ENCODE assay signal across 20 cellular contexts in the genomic region with DNA sequence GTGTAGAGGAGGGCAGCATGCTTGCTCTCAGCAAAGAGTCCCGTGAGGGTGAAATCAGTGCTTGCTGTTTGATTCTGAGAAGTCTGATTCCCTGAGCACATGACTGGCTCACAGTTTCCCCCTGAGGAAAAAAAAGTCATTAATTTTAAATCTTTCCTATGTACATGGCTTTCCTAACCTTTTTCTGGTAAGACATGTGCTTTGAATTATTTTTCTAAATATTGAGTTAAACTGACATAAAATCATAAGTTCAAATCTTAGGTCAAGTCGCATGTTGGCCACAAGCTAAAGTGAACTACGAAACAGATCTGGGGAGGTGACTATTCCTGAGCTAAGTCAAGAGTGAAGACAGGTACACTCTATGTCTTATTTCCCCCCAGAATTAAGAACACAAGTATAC. TPM values are rescaled to one million over a fixed set of nuclear protein-coding genes. Genes with fewer than 3 reads are reported as not detected.
DNase-seq lines count a peak whose midpoint lies in the region; ATAC-seq, FAIRE-seq and TF ChIP-seq lines count a peak whose summit lies in the region.
"Not testable (repeated sequence)": the region's sequence is repeated elsewhere in the genome, so short reads cannot be mapped to it uniquely, and the experiment has no call there.
"Had no signal": no experiment of that assay in that cellular context is flagged by ENCODE, and none has a peak within 500 bp of the region (broad histone marks: within the 10 kb centered on the region; RNA-seq: fewer than 3 reads in every experiment).

A gene with protein sequence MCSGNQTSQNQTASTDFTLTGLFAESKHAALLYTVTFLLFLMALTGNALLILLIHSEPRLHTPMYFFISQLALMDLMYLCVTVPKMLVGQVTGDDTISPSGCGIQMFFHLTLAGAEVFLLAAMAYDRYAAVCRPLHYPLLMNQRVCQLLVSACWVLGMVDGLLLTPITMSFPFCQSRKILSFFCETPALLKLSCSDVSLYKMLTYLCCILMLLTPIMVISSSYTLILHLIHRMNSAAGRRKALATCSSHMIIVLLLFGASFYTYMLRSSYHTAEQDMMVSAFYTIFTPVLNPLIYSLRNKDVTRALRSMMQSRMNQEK (minus strand): TSS at position 101 of the 400 bp plus-strand sequence. CDS start 0 bp downstream, at position 101.

- not testable (repeated sequence) for H3K27me3 ChIP-seq in GM12878 (replicated peaks in 1 of 2; ENCODE audit: control insufficient read depth in 2 of 2, insufficient read depth in 2 of 2, low read length in 1 of 2); bronchial epithelial cell (ENCODE audit: control insufficient read depth, insufficient read depth, low read length); H1 (replicated peaks in 1 of 4; ENCODE audit: control insufficient read depth in 3 of 4, extremely low read depth in 1 of 4, insufficient read depth in 3 of 4, low read length in 3 of 4)

- H3K4ac ChIP-seq in H1 (replicated peaks; ENCODE audit: insufficient read length, low read depth, low read length), result not testable (repeated sequence)

- H3K56ac ChIP-seq in H1 (replicated peaks; ENCODE audit: insufficient read length, low read depth, low read length), result not testable (repeated sequence)

- FAIRE-seq in GM12891 (lab: Jason Lieb, UNC) (peak; percentile 69), GM12892 (lab: Jason Lieb, UNC) (peak; percentile 44), HTR-8/SVneo (lab: Jason Lieb, UNC) (peak; percentile 33), bronchial epithelial cell (lab: Jason Lieb, UNC) (peak; percentile 91), H1 (lab: Jason Lieb, UNC) (peak; percentile 55)
- not testable (repeated sequence) for FAIRE-seq in GM12878 (lab: Jason Lieb, UNC)

- not testable (repeated sequence) for H3K23ac ChIP-seq in H1 (ENCODE audit: insufficient read length)

- H2AFZ ChIP-seq in GM12878 (ENCODE audit: control insufficient read depth, low read depth, low read length); H1 (ENCODE audit: low read length): not testable (repeated sequence)

- not testable (repeated sequence) for H3K23me2 ChIP-seq in H1 (ENCODE audit: low read depth, low read length)

- H3K4me3 ChIP-seq in GM12878; bronchial epithelial cell (ENCODE audit: low read depth, low read length); H1 (ENCODE audit: extremely low read depth in 1 of 4, insufficient read depth in 2 of 4, low read depth in 3 of 4, low read length in 4 of 4): not testable (repeated sequence)

- not testable (repeated sequence) for H3K9me3 ChIP-seq in GM12878 (replicated peaks; ENCODE audit: control insufficient read depth, insufficient read depth, low read length)
- H3K9me3 ChIP-seq in H1 (ENCODE audit: insufficient read depth in 2 of 2, low read depth in 1 of 2, low read length in 1 of 2), result peaks cover 12 to 23% of the 10 kb centered on the region in 2 experiments; a peak in 3 of 4 replicates

- not testable (repeated sequence) for H2BK12ac ChIP-seq in H1 (ENCODE audit: low read depth, low read length)

- TF ChIP-seq POLR2A in GM12891 (IDR thresholded peaks at IDR 0.05; ENCODE audit: low read depth, low read length); GM12892 (IDR thresholded peaks at IDR 0.05; ENCODE audit: low read depth, low read length); GM12878 (IDR thresholded peaks at IDR 0.05; ENCODE audit: low read depth, low read length); H1 (IDR thresholded peaks at IDR 0.05; ENCODE audit: control extremely low read depth in 1 of 2, low read depth in 2 of 2, low read length in 2 of 2): not testable (repeated sequence)

- not testable (repeated sequence) for H3K36me3 ChIP-seq in GM12878 (ENCODE audit: control insufficient read depth in 2 of 2, insufficient read depth in 2 of 2, low read length in 1 of 2); bronchial epithelial cell (ENCODE audit: control insufficient read depth, insufficient read depth, low read length); H1 (ENCODE audit: control insufficient read depth in 2 of 4, insufficient read depth in 4 of 4, low read length in 3 of 4)

- H3K4me2 ChIP-seq in GM12878 (ENCODE audit: control insufficient read depth, insufficient read depth); H1 (ENCODE audit: insufficient read depth in 1 of 2, low read depth in 2 of 2, low read length in 2 of 2): not testable (repeated sequence)

- SMC1A ChIA-PET in GM12878 (lab: Charles Lee; ENCODE audit: uncharacterized antibody, unreplicated experiment), result not testable (repeated sequence)

- not testable (repeated sequence) for TF ChIP-seq CTCF in GM12878 (IDR thresholded peaks at IDR 0.05 in 2 of 3, conservative IDR thresholded peaks at IDR 0.05 in 1 of 3; ENCODE audit: control insufficient read depth in 2 of 3, extremely low read depth in 1 of 3, insufficient read depth in 1 of 3, low read depth in 3 of 3, low read length in 3 of 3); bronchial epithelial cell (IDR thresholded peaks at IDR 0.05; ENCODE audit: insufficient read depth, low read length, severe bottlenecking); H1 (IDR thresholded peaks at IDR 0.05; ENCODE audit: control extremely low read depth in 1 of 3, insufficient read depth in 1 of 3, low read depth in 1 of 3, low read length in 3 of 3)

- not testable (repeated sequence) for H3K4me1 ChIP-seq in GM12878 (ENCODE audit: control insufficient read depth, insufficient read depth, low read length); H1 (replicated peaks in 1 of 4; ENCODE audit: control insufficient read depth in 3 of 4, insufficient read depth in 4 of 4, low read length in 3 of 4)

- not testable (repeated sequence) for H2BK15ac ChIP-seq in H1 (ENCODE audit: low read length)

- H3K79me1 ChIP-seq in H1 (ENCODE audit: low read depth, low read length), result not testable (repeated sequence)

- CTCF ChIA-PET in GM12878 (lab: Yijun Ruan, JAX); H1 (lab: Charles Lee; ENCODE audit: partially characterized antibody): not testable (repeated sequence)

- H3K27ac ChIP-seq in GM12878 (ENCODE audit: control insufficient read depth, insufficient read depth); H1 (ENCODE audit: low read depth, low read length): not testable (repeated sequence)

- RAD21 ChIA-PET in GM12878 (lab: Charles Lee; ENCODE audit: unreplicated experiment), result not testable (repeated sequence)

- H4K8ac ChIP-seq in H1 (ENCODE audit: extremely low read depth, insufficient read depth, low read length), result not testable (repeated sequence)

- H3K18ac ChIP-seq in H1 (ENCODE audit: extremely low read depth, low read length), result not testable (repeated sequence)

- not testable (repeated sequence) for H4K91ac ChIP-seq in H1 (replicated peaks; ENCODE audit: insufficient read length, low read length)

- BruUV-seq in GM12878 (replicated peaks; lab: Mats Ljungman, UMichigan), result TSS peak; percentile 80

- not testable (repeated sequence) for H4K20me1 ChIP-seq in GM12878 (ENCODE audit: control insufficient read depth, insufficient read depth); H1 (replicated peaks in 1 of 2; ENCODE audit: control insufficient read depth in 1 of 2, insufficient read depth in 2 of 2, low read length in 2 of 2)

- TF ChIP-seq RAD21 in GM12878 (IDR thresholded peaks at IDR 0.05; ENCODE audit: insufficient read depth, low read depth, low read length); H1 (IDR thresholded peaks at IDR 0.05 in 1 of 2, conservative IDR thresholded peaks at IDR 0.05 in 1 of 2; ENCODE audit: low read depth in 2 of 2, low read length in 2 of 2): not testable (repeated sequence)

- not testable (repeated sequence) for H2AK5ac ChIP-seq in H1 (ENCODE audit: low read depth, low read length)

- intact Hi-C loops in GM12878 (cut with micrococcal nuclease; ENCODE audit: unreplicated experiment), result not testable (repeated sequence)

- POLR2A ChIA-PET in GM12878 (lab: Charles Lee); H1 (lab: Charles Lee; ENCODE audit: partially characterized antibody): not testable (repeated sequence)

- H4K5ac ChIP-seq in H1 (ENCODE audit: insufficient read length, low read depth, low read length), result not testable (repeated sequence)

- H3K9ac ChIP-seq in GM12878 (ENCODE audit: control insufficient read depth, insufficient read depth, low read length); H1 (replicated peaks in 1 of 4; ENCODE audit: extremely low read depth in 1 of 4, low read depth in 3 of 4, low read length in 3 of 4): not testable (repeated sequence)

- WGBS in GM12878 (ENCODE audit: insufficient coverage, insufficient replicate concordance, low lambda C conversion rate, missing lambda C conversion rate), result 29% methylated on average over 1 of the region's 3 CpGs
- 93% methylated on average over 3 of the region's 3 CpGs; no CpG with 5 or more reads in 1 of the 2 experiments for WGBS in H1 (ENCODE audit: extremely low coverage in 1 of 2, insufficient coverage in 1 of 2, insufficient read length in 1 of 2, insufficient replicate concordance in 2 of 2, low coverage in 1 of 2, low lambda C conversion rate in 2 of 2, missing lambda C conversion rate in 1 of 2), 2 experiments

- not testable (repeated sequence) for H2BK120ac ChIP-seq in H1 (replicated peaks; ENCODE audit: low read depth, low read length)

- not testable (repeated sequence) for H2BK5ac ChIP-seq in H1 (ENCODE audit: low read depth, low read length)

- not testable (repeated sequence) for H2BK20ac ChIP-seq in H1 (ENCODE audit: low read length)

- not testable (repeated sequence) for DNase-seq in GM12891 (ENCODE audit: insufficient read length, low spot score); GM12892 (ENCODE audit: insufficient read length); HTR-8/SVneo (ENCODE audit: insufficient read length, low spot score); GM12878 (ENCODE audit: low read depth, low spot score); bronchial epithelial cell (ENCODE audit: low read depth); H1 (ENCODE audit: low read depth in 1 of 2, low spot score in 2 of 2)

- not testable (repeated sequence) for H3K79me2 ChIP-seq in GM12878 (ENCODE audit: control insufficient read depth, insufficient read depth, low read length); H1 (ENCODE audit: control insufficient read depth in 1 of 2, insufficient read depth in 2 of 2, low read length in 2 of 2)

- TF ChIP-seq EP300 in GM12878 (IDR thresholded peaks at IDR 0.05; ENCODE audit: borderline replicate concordance in 1 of 2, control insufficient read depth in 1 of 2, low read depth in 2 of 2, low read length in 2 of 2); H1 (IDR thresholded peaks at IDR 0.05; ENCODE audit: borderline replicate concordance in 1 of 2, low read depth in 2 of 2, low read length in 2 of 2): not testable (repeated sequence)

- not testable (repeated sequence) for ATAC-seq in GM12878

- H3K14ac ChIP-seq in H1 (ENCODE audit: insufficient read length), result not testable (repeated sequence)

- in situ Hi-C loops in GM12878 (cut with MboI), result not testable (repeated sequence)

RNA-seq across cellular contexts. Expression of the gene that starts here (rescaled TPM):
- 0.56 TPM for polyA plus RNA-seq in GM12891 (2012; ENCODE audit: low read depth, missing spikeins)
- not detected for polyA plus RNA-seq in GM12892 (2012; ENCODE audit: missing spikeins)
- total RNA-seq in GM12878 (2013; cell fraction: nucleolus; rRNA removed), result 20.9 and 21.5 TPM in 2 replicates
- total RNA-seq in GM12878 (2014; rRNA removed), result 0.56 and 1.0 TPM in 2 replicates
- total RNA-seq in GM12878 (2014; rRNA removed; fragmentation: Illumina TruSeq; extraction: Trizol), result 0.36 and 0.60 TPM in 2 replicates
- total RNA-seq in GM12878 (2021), result 0.64 and 1.0 TPM in 2 replicates
- polyA plus RNA-seq in GM12878 (2011; ENCODE audit: low read depth), result 0.93 TPM
- polyA plus RNA-seq in GM12878 (2011; rRNA removed), result 1.5 and 2.7 TPM in 2 replicates
- 4.2 and 4.9 TPM in 2 replicates for polyA plus RNA-seq in GM12878 (2011; cell fraction: cytosol; rRNA removed)
- 11.3 and 11.7 TPM in 2 replicates for polyA plus RNA-seq in GM12878 (2011; cell fraction: nucleus; rRNA removed)
- polyA plus RNA-seq in GM12878 (2012), result 0.14 and 0.61 TPM in 2 replicates
- 0.40 and 1.9 TPM in 2 replicates for polyA plus RNA-seq in GM12878 (2014; fragmentation: Illumina TruSeq; extraction: Trizol)
- polyA plus RNA-seq in GM12878 (2014; fragmentation: Nextera tagmentation; extraction: Ambion mirVana), result under 1 TPM in 1 of 2 experiments, not detected in 1; 0.16 TPM
- 0.33 and 0.65 TPM in 2 replicates for polyA plus RNA-seq in GM12878 (2014; rRNA removed)
- polyA plus RNA-seq in GM12878 (2016; fragmentation: Nextera tagmentation; extraction: Ambion mirVana), result under 1 TPM in 1 of 2 experiments, not detected in 1; 0.28 TPM
- 48.6 and 79.6 TPM in 2 replicates for polyA minus RNA-seq in GM12878 (2011; rRNA and poly(A)+ RNA removed)
- polyA minus RNA-seq in GM12878 (2011; cell fraction: cytosol; rRNA and poly(A)+ RNA removed), result 2.3 TPM in 1 of 2 replicates, not detected in the other
- polyA minus RNA-seq in GM12878 (2011; cell fraction: nucleus; rRNA and poly(A)+ RNA removed), result 61.1 and 107 TPM in 2 replicates
- not detected in 2 replicates for total RNA-seq in bronchial epithelial cell
- not detected in 2 replicates for total RNA-seq in H1 (2021; fragmentation: NEBNext Ultra II Directional; extraction: Animal tissue kit (Norgen Biotek cat#: 25700))
- not detected in 2 replicates for polyA plus RNA-seq in H1 (2011; rRNA removed)
- polyA plus RNA-seq in H1 (2011; cell fraction: cytosol; rRNA removed), result not detected
- polyA plus RNA-seq in H1 (2011; cell fraction: nucleus; rRNA removed), result not detected
- polyA plus RNA-seq in H1 (2012, experiment 1 of 2), result not detected in 4 replicates
- not detected for polyA plus RNA-seq in H1 (2012, experiment 2 of 2)
- not detected for polyA plus RNA-seq in H1 (2013, experiment 1 of 2)
- not detected for polyA plus RNA-seq in H1 (2013, experiment 2 of 2)
- not detected in 2 replicates for polyA minus RNA-seq in H1 (2011; rRNA and poly(A)+ RNA removed)
- polyA minus RNA-seq in H1 (2011; cell fraction: cytosol; rRNA and poly(A)+ RNA removed), result not detected
- polyA minus RNA-seq in H1 (2011; cell fraction: nucleus; rRNA and poly(A)+ RNA removed), result not detected
- total RNA-seq: A172; A673; Caco-2; Calu3; CD4-positive, alpha-beta memory T cell; CD4-positive, alpha-beta T cell; CD4-positive, CD25-positive, alpha-beta regulatory T cell; CD8-positive, alpha-beta memory T cell; CD8-positive, alpha-beta T cell; Daoy had no signal
- polyA plus RNA-seq: A549; AG04450; BJ; CD14-positive monocyte; CD4-positive, CD25-positive, alpha-beta regulatory T cell; CD8-positive, alpha-beta memory T cell had no signal
